In the genomic region with DNA sequence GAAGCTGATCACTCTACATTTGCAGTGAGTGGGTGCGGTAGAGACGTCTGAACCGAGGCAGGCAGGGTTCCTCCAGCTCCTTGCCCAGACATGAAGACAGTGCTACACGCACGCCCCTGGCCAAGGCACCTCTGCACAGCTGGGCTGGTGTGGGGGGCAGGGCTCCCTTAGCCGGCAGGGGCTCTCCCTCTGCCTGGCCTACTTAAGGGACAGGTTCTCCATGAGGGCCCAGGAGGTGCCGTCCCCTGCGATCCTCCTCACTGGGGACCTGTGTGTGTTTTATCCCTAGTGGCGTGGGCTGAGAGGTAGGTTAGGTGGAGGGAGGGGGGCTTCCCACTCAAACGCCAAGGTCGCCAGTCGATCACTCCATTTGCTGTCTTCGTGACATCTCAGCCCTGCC, we compare ENCODE assay signal across 19 cellular contexts. TPM values are rescaled to one million over a fixed set of nuclear protein-coding genes. Genes with fewer than 3 reads are reported as not detected.
A peak's percentile ranks its signal among the peaks of the same experiment; 100 is the strongest.
DNase-seq lines count a peak whose midpoint lies in the region; ATAC-seq, FAIRE-seq and TF ChIP-seq lines count a peak whose summit lies in the region.
"Had no signal": no experiment of that assay in that cellular context is flagged by ENCODE, and none has a peak within 500 bp of the region (broad histone marks: within the 10 kb centered on the region; RNA-seq: fewer than 3 reads in every experiment).

No MANE protein-coding gene starts in this region.

- peak overlapping the region in 1 of 2 donors; percentile 47 for H3K9ac ChIP-seq in kidney (ENCODE audit: low read length in 2 of 2)
- H3K9ac ChIP-seq: neural progenitor cell had no signal

- no peaks in the 10 kb centered on the region for H3K27me3 Mint-ChIP-seq in stimulated activated naive CD8-positive, alpha-beta T cell treated with anti-CD3 and anti-CD28 coated beads, Interleukin-15, amount 100 ng/mL, for 72 hours
- H3K27me3 Mint-ChIP-seq: activated naive CD8-positive, alpha-beta T cell treated with anti-CD3 and anti-CD28 coated beads, Interleukin-2, amount 10 ng/mL, durations not matched to agents 7 days and 5 days had no signal

- H3K4me1 ChIP-seq in kidney (ENCODE audit: control insufficient read depth in 1 of 2, insufficient read depth in 1 of 2, low read depth in 1 of 2, low read length in 2 of 2), result peaks cover 15 to 17% of the 10 kb centered on the region in 2 donors
- H3K4me1 ChIP-seq: Caco-2, neural progenitor cell had no signal

- H3K9me3 Mint-ChIP-seq in stimulated activated naive CD8-positive, alpha-beta T cell treated with anti-CD3 and anti-CD28 coated beads, Interleukin-15, amount 100 ng/mL, for 72 hours, result no peaks in the 10 kb centered on the region
- H3K9me3 Mint-ChIP-seq: activated naive CD8-positive, alpha-beta T cell treated with anti-CD3 and anti-CD28 coated beads, Interleukin-2, amount 10 ng/mL, durations not matched to agents 7 days and 5 days; neural progenitor cell had no signal

- peaks cover 10 to 11% of the 10 kb centered on the region in 2 donors for H3K36me3 ChIP-seq in kidney (ENCODE audit: control insufficient read depth in 1 of 2, insufficient read depth in 2 of 2, low read length in 2 of 2)
- H3K36me3 ChIP-seq: neural progenitor cell had no signal

- H3K27ac Mint-ChIP-seq in stimulated activated naive CD8-positive, alpha-beta T cell treated with anti-CD3 and anti-CD28 coated beads, Interleukin-15, amount 100 ng/mL, for 72 hours, result no peak overlapping the region
- H3K27ac Mint-ChIP-seq: activated naive CD8-positive, alpha-beta T cell treated with anti-CD3 and anti-CD28 coated beads, Interleukin-2, amount 10 ng/mL, durations not matched to agents 7 days and 5 days; neural progenitor cell had no signal

- TF ChIP-seq CTCF in kidney (IDR thresholded peaks at IDR 0.05; ENCODE audit: borderline replicate concordance, extremely low read depth, insufficient read depth) (no peak), foreskin fibroblast (IDR thresholded peaks at IDR 0.05; ENCODE audit: low read depth, low read length) (no peak)

- peak overlapping the region; percentile 67 to 89 for H3K27ac ChIP-seq in kidney (ENCODE audit: low read depth in 2 of 2, low read length in 2 of 2)
- H3K27ac ChIP-seq in skin epidermis, result peak overlapping the region in 19 of 21 experiments; percentile 29 to 84 (median 60)
- H3K27ac ChIP-seq: neural progenitor cell had no signal

- H3K4me3 Mint-ChIP-seq in stimulated activated naive CD8-positive, alpha-beta T cell treated with anti-CD3 and anti-CD28 coated beads, Interleukin-15, amount 100 ng/mL, for 72 hours, result no peak overlapping the region
- H3K4me3 Mint-ChIP-seq: activated naive CD8-positive, alpha-beta T cell treated with anti-CD3 and anti-CD28 coated beads, Interleukin-2, amount 10 ng/mL, durations not matched to agents 7 days and 5 days; neural progenitor cell had no signal

- H3K4me3 ChIP-seq in kidney (ENCODE audit: low read length in 2 of 2), result no peak overlapping the region
- H3K4me3 ChIP-seq in skin epidermis, result no peak overlapping the region
- H3K4me3 ChIP-seq in foreskin fibroblast (ENCODE audit: low read depth in 1 of 2, low read length in 2 of 2), result no peak overlapping the region
- H3K4me3 ChIP-seq: MG63, neural progenitor cell had no signal

- no peak for FAIRE-seq in kidney (lab: Jason Lieb, UNC)
- FAIRE-seq: HTR-8/SVneo had no signal

- no peaks in the 10 kb centered on the region for H3K9me3 ChIP-seq in kidney (ENCODE audit: control insufficient read depth in 1 of 2, low read length in 2 of 2)
- H3K9me3 ChIP-seq: Caco-2, MG63 had no signal

- no peak for DNase-seq in stimulated activated naive CD8-positive, alpha-beta T cell treated with anti-CD3 and anti-CD28 coated beads, Interleukin-15, amount 100 ng/mL, for 72 hours
- no peak for DNase-seq in stimulated activated naive CD8-positive, alpha-beta T cell treated with anti-CD3 and anti-CD28 coated beads, Interleukin-15, Interleukin-2, amounts not matched to agents 100 U/mL and 50 U/mL, for 24 hours
- DNase-seq in kidney, result no peak
- no peak for DNase-seq in GOT3 (lab: John Stamatoyannopoulos, UW)
- DNase-seq in NCI-H1930 (lab: John Stamatoyannopoulos, UW), result no peak
- no peak for DNase-seq in foreskin fibroblast
- DNase-seq: activated naive CD8-positive, alpha-beta T cell treated with anti-CD3 and anti-CD28 coated beads, Interleukin-2, amount 10 ng/mL, durations not matched to agents 7 days and 5 days; activated T-cell treated with anti-CD3 and anti-CD28 coated beads, Interleukin-2, amount 50 U/mL, for 48 hours; Caco-2; GDM1; MG63; NCI-H187 treated with DMSO at 0.1 percent for 48 hours; NCI-H524 treated with DMSO at 0.1 percent for 48 hours; PC-3 had no signal

- peaks cover 7% of the 10 kb centered on the region for H3K4me1 Mint-ChIP-seq in stimulated activated naive CD8-positive, alpha-beta T cell treated with anti-CD3 and anti-CD28 coated beads, Interleukin-15, amount 100 ng/mL, for 72 hours

- peak; percentile 27 for ATAC-seq in stimulated activated naive CD8-positive, alpha-beta T cell treated with anti-CD3 and anti-CD28 coated beads, Interleukin-15, amount 100 ng/mL, for 72 hours
- ATAC-seq in stimulated activated naive CD8-positive, alpha-beta T cell treated with anti-CD3 and anti-CD28 coated beads, Interleukin-15, Interleukin-2, amounts not matched to agents 100 U/mL and 50 U/mL, for 24 hours, result no peak
- no peak for ATAC-seq in GM18517 (IDR thresholded peaks at IDR 0.05; ENCODE audit: unreplicated experiment)
- ATAC-seq: PC-3, SK-N-SH treated with all-trans-retinoic acid at 6 μM for 48 hours had no signal

- intact Hi-C loops in kidney (cut with DNase I), result no loop called here

RNA-seq across cellular contexts. Expression of a gene that starts 35.3 kb away (rescaled TPM):
- 13.9 TPM for total RNA-seq in kidney
- 6.8 TPM for polyA plus RNA-seq in kidney (ENCODE audit: insufficient read depth, low read depth, low replicate concordance)

RNA-seq across cellular contexts. Expression of a gene that starts 52.0 kb away (rescaled TPM):
- 76.5 TPM for total RNA-seq in kidney
- polyA plus RNA-seq in kidney (ENCODE audit: insufficient read depth, low read depth, low replicate concordance), result 70.7 TPM

RNA-seq across cellular contexts. Expression of a gene that starts 52.3 kb away (rescaled TPM):
- total RNA-seq in kidney, result 6.7 TPM
- polyA plus RNA-seq in kidney (ENCODE audit: insufficient read depth, low read depth, low replicate concordance), result 7.1 TPM
